ENCODE assay signal across 28 cellular contexts in the genomic region with DNA sequence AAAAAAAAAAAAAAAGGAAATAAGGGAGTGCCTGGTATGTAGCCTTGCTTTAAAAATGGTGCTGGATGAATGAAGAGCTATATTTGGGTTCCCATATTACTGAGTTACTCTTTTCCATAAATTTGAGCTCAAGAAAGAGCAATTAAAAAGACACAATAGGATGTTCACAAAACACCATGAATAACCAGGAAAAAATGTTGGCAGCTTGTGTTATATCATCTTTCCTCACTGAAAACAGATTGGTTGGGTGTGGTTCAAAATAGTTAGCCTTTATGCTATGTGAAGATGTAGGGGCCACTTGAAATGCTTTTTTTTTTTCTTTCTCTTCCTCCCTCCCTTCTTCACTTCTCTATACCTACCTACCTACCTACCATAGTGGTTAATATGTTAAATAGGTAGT.
"Had no signal": no experiment of that assay in that cellular context is flagged by ENCODE, and none has a peak within 500 bp of the region (broad histone marks: within the 10 kb centered on the region; RNA-seq: fewer than 3 reads in every experiment).

No MANE protein-coding gene starts in this region.

- H3K36me3 Mint-ChIP-seq: activated CD8-positive, alpha-beta memory T cell treated with anti-CD3 and anti-CD28 coated beads, Interleukin-2, amount 10 ng/mL, durations not matched to agents 7 days and 5 days; activated naive CD8-positive, alpha-beta T cell; immature natural killer cell; naive thymus-derived CD8-positive, alpha-beta T cell; stimulated activated effector memory CD8-positive, alpha-beta T cell treated with anti-CD3 and anti-CD28 coated beads, Interleukin-12 subunit alpha, Interleukin-12 subunit beta, amount 100 ng/mL, for 72 hours had no signal

- H2AFZ ChIP-seq: hepatocyte had no signal

- H3K79me2 ChIP-seq: hepatocyte had no signal

- H3K27me3 ChIP-seq: adrenal gland, ascending aorta, hepatocyte, ovary, right atrium auricular region, tibial artery had no signal

- H3K9me3 ChIP-seq: adrenal gland, ascending aorta, ovary, psoas muscle, right atrium auricular region, tibial artery had no signal

- H3K4me2 ChIP-seq: hepatocyte had no signal

- DNase-seq: activated CD4-positive, alpha-beta T cell treated with anti-CD3 and anti-CD28 coated beads, Interleukin-2, amount 10 ng/mL, durations not matched to agents 7 days and 5 days; activated CD4-positive, CD25-positive, alpha-beta regulatory T cell treated with anti-CD3 and anti-CD28 coated beads, Interleukin-2, amount 50 U/mL, for 72 hours; activated CD8-positive, alpha-beta memory T cell treated with anti-CD3 and anti-CD28 coated beads, Interleukin-2, amount 10 ng/mL, durations not matched to agents 7 days and 5 days; activated CD8-positive, alpha-beta T cell treated with anti-CD3 and anti-CD28 coated beads for 36 hours; activated naive CD4-positive, alpha-beta T cell; activated T-cell treated with anti-CD3 and anti-CD28 coated beads for 4 hours; adrenal gland; central memory CD4-positive, alpha-beta T cell; effector memory CD4-positive, alpha-beta T cell; foreskin melanocyte; glutamatergic neuron; immature natural killer cell; naive thymus-derived CD8-positive, alpha-beta T cell; ovary; psoas muscle; stimulated activated CD4-positive, alpha-beta T cell treated with anti-CD3 and anti-CD28 coated beads, Interleukin-2, amount 100 ng/mL, for 24 hours; stimulated activated naive CD8-positive, alpha-beta T cell treated with anti-CD3 and anti-CD28 coated beads, Interleukin-15, amount 100 ng/mL, for 72 hours; tibial artery; WERI-Rb-1 had no signal

- H3K4me1 ChIP-seq: adrenal gland, ascending aorta, psoas muscle, right atrium auricular region, tibial artery had no signal

- ATAC-seq: activated CD8-positive, alpha-beta memory T cell treated with anti-CD3 and anti-CD28 coated beads, Interleukin-2, amount 10 ng/mL, durations not matched to agents 7 days and 5 days; activated CD8-positive, alpha-beta T cell treated with anti-CD3 and anti-CD28 coated beads for 36 hours; activated T-helper 17 cell treated with anti-CD3 and anti-CD28 coated beads, Interleukin-2, amount 50 U/mL, for 72 hours; left lobe of liver; naive thymus-derived CD8-positive, alpha-beta T cell; psoas muscle; stimulated activated effector memory CD8-positive, alpha-beta T cell treated with anti-CD3 and anti-CD28 coated beads, Interleukin-12 subunit alpha, Interleukin-12 subunit beta, amount 100 ng/mL, for 72 hours; stimulated activated naive CD8-positive, alpha-beta T cell treated with anti-CD3 and anti-CD28 coated beads, Interleukin-15, amount 100 ng/mL, for 72 hours had no signal

- H3K4me1 Mint-ChIP-seq: activated CD8-positive, alpha-beta memory T cell treated with anti-CD3 and anti-CD28 coated beads, Interleukin-2, amount 10 ng/mL, durations not matched to agents 7 days and 5 days; activated T-helper 17 cell treated with anti-CD3 and anti-CD28 coated beads, Interleukin-2, amount 50 U/mL, for 72 hours; immature natural killer cell; naive thymus-derived CD8-positive, alpha-beta T cell; stimulated activated effector memory CD8-positive, alpha-beta T cell treated with anti-CD3 and anti-CD28 coated beads, Interleukin-12 subunit alpha, Interleukin-12 subunit beta, amount 100 ng/mL, for 72 hours had no signal

- H3K36me3 ChIP-seq: adrenal gland, ascending aorta, ovary, right atrium auricular region, tibial artery, WERI-Rb-1 had no signal

- H3K4me3 ChIP-seq: adrenal gland, ascending aorta, hepatocyte, lung, ovary, psoas muscle, right atrium auricular region, skin epidermis, tibial artery had no signal

- H3K27ac Mint-ChIP-seq: activated CD4-positive, alpha-beta T cell treated with anti-CD3 and anti-CD28 coated beads, Interleukin-2, amount 10 ng/mL, durations not matched to agents 7 days and 5 days; activated CD8-positive, alpha-beta memory T cell treated with anti-CD3 and anti-CD28 coated beads, Interleukin-2, amount 10 ng/mL, durations not matched to agents 7 days and 5 days; activated CD8-positive, alpha-beta T cell treated with anti-CD3 and anti-CD28 coated beads for 36 hours; activated naive CD8-positive, alpha-beta T cell; activated T-helper 17 cell treated with anti-CD3 and anti-CD28 coated beads, Interleukin-2, amount 50 U/mL, for 72 hours; immature natural killer cell; naive thymus-derived CD8-positive, alpha-beta T cell; stimulated activated effector memory CD8-positive, alpha-beta T cell treated with anti-CD3 and anti-CD28 coated beads, Interleukin-12 subunit alpha, Interleukin-12 subunit beta, amount 100 ng/mL, for 72 hours; stimulated activated naive CD8-positive, alpha-beta T cell treated with anti-CD3 and anti-CD28 coated beads, Interleukin-15, amount 100 ng/mL, for 72 hours had no signal

- H3K4me3 Mint-ChIP-seq: activated CD4-positive, alpha-beta T cell treated with anti-CD3 and anti-CD28 coated beads, Interleukin-2, amount 10 ng/mL, durations not matched to agents 7 days and 5 days; activated CD8-positive, alpha-beta memory T cell treated with anti-CD3 and anti-CD28 coated beads, Interleukin-2, amount 10 ng/mL, durations not matched to agents 7 days and 5 days; activated CD8-positive, alpha-beta T cell treated with anti-CD3 and anti-CD28 coated beads for 36 hours; activated naive CD8-positive, alpha-beta T cell; activated T-helper 17 cell treated with anti-CD3 and anti-CD28 coated beads, Interleukin-2, amount 50 U/mL, for 72 hours; immature natural killer cell; naive thymus-derived CD8-positive, alpha-beta T cell; stimulated activated effector memory CD8-positive, alpha-beta T cell treated with anti-CD3 and anti-CD28 coated beads, Interleukin-12 subunit alpha, Interleukin-12 subunit beta, amount 100 ng/mL, for 72 hours; stimulated activated naive CD8-positive, alpha-beta T cell treated with anti-CD3 and anti-CD28 coated beads, Interleukin-15, amount 100 ng/mL, for 72 hours had no signal

- H3K27me3 Mint-ChIP-seq: activated CD4-positive, alpha-beta T cell treated with anti-CD3 and anti-CD28 coated beads, Interleukin-2, amount 10 ng/mL, durations not matched to agents 7 days and 5 days; activated CD8-positive, alpha-beta memory T cell treated with anti-CD3 and anti-CD28 coated beads, Interleukin-2, amount 10 ng/mL, durations not matched to agents 7 days and 5 days; activated T-helper 17 cell treated with anti-CD3 and anti-CD28 coated beads, Interleukin-2, amount 50 U/mL, for 72 hours had no signal

- H3K27ac ChIP-seq: adrenal gland, ascending aorta, ovary, psoas muscle, right atrium auricular region, skin epidermis, tibial artery, WERI-Rb-1 had no signal

- H3K9me3 Mint-ChIP-seq: activated CD4-positive, alpha-beta T cell treated with anti-CD3 and anti-CD28 coated beads, Interleukin-2, amount 10 ng/mL, durations not matched to agents 7 days and 5 days; activated CD8-positive, alpha-beta T cell treated with anti-CD3 and anti-CD28 coated beads for 36 hours; activated T-helper 17 cell treated with anti-CD3 and anti-CD28 coated beads, Interleukin-2, amount 50 U/mL, for 72 hours; immature natural killer cell; stimulated activated effector memory CD8-positive, alpha-beta T cell treated with anti-CD3 and anti-CD28 coated beads, Interleukin-12 subunit alpha, Interleukin-12 subunit beta, amount 100 ng/mL, for 72 hours had no signal
